Comparison of ENCODE assay signal across 19 cellular contexts in genomic region chr17:73104450-73104849, GRCh38. TPM values are rescaled to one million over a fixed set of nuclear protein-coding genes. Genes with fewer than 3 reads are reported as not detected.
DNase-seq lines count a peak whose midpoint lies in the region; FAIRE-seq and TF ChIP-seq lines count a peak whose summit lies in the region.
"Had no signal": no experiment of that assay in that cellular context is flagged by ENCODE, and none has a peak within 500 bp of the region (broad histone marks: within the 10 kb centered on the region; RNA-seq: fewer than 3 reads in every experiment).

No MANE protein-coding gene starts in this region.

- DNase-seq in activated CD4-positive, alpha-beta memory T cell treated with anti-CD3 and anti-CD28 coated beads, Interleukin-2, amount 10 ng/mL, durations not matched to agents 7 days and 5 days = peak; percentile 1
- no peak for DNase-seq in activated CD4-positive, alpha-beta memory T cell treated with anti-CD3 and anti-CD28 coated beads for 36 hours
- peak; percentile 35 for DNase-seq in D721Med (ENCODE audit: insufficient read length, low spot score)
- peak; percentile 99 for DNase-seq in NCI-H82 (lab: John Stamatoyannopoulos, UW)
- DNase-seq in osteocyte (ENCODE audit: extremely low spot score, unreplicated experiment) = no peak
- no peak for DNase-seq in activated effector memory CD4-positive, alpha-beta T cell treated with Interleukin-2 at 50 U/mL for 16 hours
- DNase-seq in NCI-H2029 treated with DMSO at 0.1 percent for 48 hours (lab: John Stamatoyannopoulos, UW) = no peak
- DNase-seq in NCI-H2081 (lab: John Stamatoyannopoulos, UW) = no peak
- DNase-seq: CD4-positive, alpha-beta T cell; CD8-positive, alpha-beta memory T cell; DMS153; DND-41; H7; HCEC 1CT had no signal

- no peaks in the 10 kb centered on the region for H3K9me3 Mint-ChIP-seq in activated CD4-positive, alpha-beta memory T cell treated with anti-CD3 and anti-CD28 coated beads, Interleukin-2, amount 10 ng/mL, durations not matched to agents 7 days and 5 days
- H3K9me3 Mint-ChIP-seq in activated CD4-positive, alpha-beta memory T cell treated with anti-CD3 and anti-CD28 coated beads for 36 hours = no peaks in the 10 kb centered on the region
- H3K9me3 Mint-ChIP-seq in osteocyte (ENCODE audit: unreplicated experiment) = no peaks in the 10 kb centered on the region
- H3K9me3 Mint-ChIP-seq: CD4-positive, alpha-beta T cell; CD8-positive, alpha-beta memory T cell had no signal

- no peaks in the 10 kb centered on the region for H3K4me1 Mint-ChIP-seq in activated CD4-positive, alpha-beta memory T cell treated with anti-CD3 and anti-CD28 coated beads, Interleukin-2, amount 10 ng/mL, durations not matched to agents 7 days and 5 days
- no peaks in the 10 kb centered on the region for H3K4me1 Mint-ChIP-seq in activated CD4-positive, alpha-beta memory T cell treated with anti-CD3 and anti-CD28 coated beads for 36 hours (ENCODE audit: low read depth)
- H3K4me1 Mint-ChIP-seq in osteocyte (ENCODE audit: unreplicated experiment) = peaks cover 12% of the 10 kb centered on the region
- H3K4me1 Mint-ChIP-seq: B cell; CD8-positive, alpha-beta memory T cell had no signal

- intact Hi-C loops in activated CD4-positive, alpha-beta memory T cell treated with anti-CD3 and anti-CD28 coated beads for 36 hours (cut with micrococcal nuclease) = no loop called here

- H3K27ac Mint-ChIP-seq in activated CD4-positive, alpha-beta memory T cell treated with anti-CD3 and anti-CD28 coated beads, Interleukin-2, amount 10 ng/mL, durations not matched to agents 7 days and 5 days = no peak overlapping the region
- H3K27ac Mint-ChIP-seq in activated CD4-positive, alpha-beta memory T cell treated with anti-CD3 and anti-CD28 coated beads for 36 hours = no peak overlapping the region
- peak overlapping the region; percentile 73 for H3K27ac Mint-ChIP-seq in osteocyte (ENCODE audit: unreplicated experiment)
- H3K27ac Mint-ChIP-seq: B cell; CD4-positive, alpha-beta T cell; CD8-positive, alpha-beta memory T cell had no signal

- TF ChIP-seq CTCF in D721Med (IDR thresholded peaks at IDR 0.05; ENCODE audit: insufficient read depth, missing control alignments) = no peak
- TF ChIP-seq CTCF in osteocyte (IDR thresholded peaks at IDR 0.05) = no peak

- POLR2A ChIA-PET in activated CD4-positive, alpha-beta memory T cell treated with anti-CD3 and anti-CD28 coated beads, Interleukin-2, amount 10 ng/mL, durations not matched to agents 7 days and 5 days (lab: Charles Lee) = no interaction called here
- POLR2A ChIA-PET in activated CD4-positive, alpha-beta memory T cell treated with anti-CD3 and anti-CD28 coated beads for 36 hours (lab: Charles Lee) = no interaction called here

- FAIRE-seq in D721Med (lab: Jason Lieb, UNC) = peak; percentile 92
- FAIRE-seq: A204.1, G401.6, GM12892, H1 had no signal

- H3K27me3 Mint-ChIP-seq in activated CD4-positive, alpha-beta memory T cell treated with anti-CD3 and anti-CD28 coated beads, Interleukin-2, amount 10 ng/mL, durations not matched to agents 7 days and 5 days = peaks cover 2% of the 10 kb centered on the region
- H3K27me3 Mint-ChIP-seq in activated CD4-positive, alpha-beta memory T cell treated with anti-CD3 and anti-CD28 coated beads for 36 hours = peaks cover 2% of the 10 kb centered on the region
- no peaks in the 10 kb centered on the region for H3K27me3 Mint-ChIP-seq in osteocyte (ENCODE audit: unreplicated experiment)

- no peaks in the 10 kb centered on the region for H3K36me3 Mint-ChIP-seq in activated CD4-positive, alpha-beta memory T cell treated with anti-CD3 and anti-CD28 coated beads, Interleukin-2, amount 10 ng/mL, durations not matched to agents 7 days and 5 days (ENCODE audit: low read depth)
- no peaks in the 10 kb centered on the region for H3K36me3 Mint-ChIP-seq in activated CD4-positive, alpha-beta memory T cell treated with anti-CD3 and anti-CD28 coated beads for 36 hours
- H3K36me3 Mint-ChIP-seq in osteocyte (ENCODE audit: unreplicated experiment) = no peaks in the 10 kb centered on the region
- H3K36me3 Mint-ChIP-seq: CD8-positive, alpha-beta memory T cell had no signal

- no peak overlapping the region for H3K4me3 Mint-ChIP-seq in activated CD4-positive, alpha-beta memory T cell treated with anti-CD3 and anti-CD28 coated beads, Interleukin-2, amount 10 ng/mL, durations not matched to agents 7 days and 5 days
- H3K4me3 Mint-ChIP-seq in activated CD4-positive, alpha-beta memory T cell treated with anti-CD3 and anti-CD28 coated beads for 36 hours = no peak overlapping the region
- no peak overlapping the region for H3K4me3 Mint-ChIP-seq in osteocyte (ENCODE audit: unreplicated experiment)
- H3K4me3 Mint-ChIP-seq: B cell; CD4-positive, alpha-beta T cell; CD8-positive, alpha-beta memory T cell had no signal

- CTCF ChIA-PET in activated CD4-positive, alpha-beta memory T cell treated with anti-CD3 and anti-CD28 coated beads, Interleukin-2, amount 10 ng/mL, durations not matched to agents 7 days and 5 days (lab: Charles Lee) = no interaction called here
- CTCF ChIA-PET in activated CD4-positive, alpha-beta memory T cell treated with anti-CD3 and anti-CD28 coated beads for 36 hours (lab: Charles Lee) = no interaction called here

RNA-seq across cellular contexts. Expression of gene SLC39A11, which starts 12.0 kb away (rescaled TPM):
- 10 to 100 TPM; 17.0 to 17.3 TPM for total RNA-seq in activated CD4-positive, alpha-beta memory T cell treated with anti-CD3 and anti-CD28 coated beads, Interleukin-2, amount 10 ng/mL, durations not matched to agents 7 days and 5 days
- 10 to 100 TPM; 14.9 to 15.2 TPM for total RNA-seq in activated CD4-positive, alpha-beta memory T cell treated with anti-CD3 and anti-CD28 coated beads for 36 hours
- 48.2 and 50.2 TPM in 2 replicates for total RNA-seq in osteocyte

Comparison
In these comparisons a context has a peak if more than half of its experiments do, and no peak if none do; other contexts are left out.
1. DNase-seq: peak in activated CD4-positive, alpha-beta memory T cell treated with anti-CD3 and anti-CD28 coated beads, Interleukin-2, amount 10 ng/mL, durations not matched to agents 7 days and 5 days (single experiment), D721Med (single experiment) and NCI-H82 (single experiment); none in activated CD4-positive, alpha-beta memory T cell treated with anti-CD3 and anti-CD28 coated beads for 36 hours (single experiment), osteocyte (single experiment), activated effector memory CD4-positive, alpha-beta T cell treated with Interleukin-2 at 50 U/mL for 16 hours (single experiment), NCI-H2029 treated with DMSO at 0.1 percent for 48 hours (single experiment) and NCI-H2081 (0 of 2).